Comparison of ENCODE assay signal across 3 cellular contexts in genomic region chr1:23084880-23085279, GRCh38.
TF ChIP-seq lines count a peak whose summit lies in the region.

No MANE protein-coding gene starts in this region.

TF ChIP-seq in A549, 52 proteins besides CTCF, POLR2A, EP300 and RAD21 (continued from another document):
- TF ChIP-seq HEYL (CRISPR knock-in tag; IDR thresholded peaks at IDR 0.05), result no peak

TF ChIP-seq in HEK293, 187 proteins besides CTCF, POLR2A, EP300 and RAD21 (continued from another document):
- TF ChIP-seq, protein P1, sequence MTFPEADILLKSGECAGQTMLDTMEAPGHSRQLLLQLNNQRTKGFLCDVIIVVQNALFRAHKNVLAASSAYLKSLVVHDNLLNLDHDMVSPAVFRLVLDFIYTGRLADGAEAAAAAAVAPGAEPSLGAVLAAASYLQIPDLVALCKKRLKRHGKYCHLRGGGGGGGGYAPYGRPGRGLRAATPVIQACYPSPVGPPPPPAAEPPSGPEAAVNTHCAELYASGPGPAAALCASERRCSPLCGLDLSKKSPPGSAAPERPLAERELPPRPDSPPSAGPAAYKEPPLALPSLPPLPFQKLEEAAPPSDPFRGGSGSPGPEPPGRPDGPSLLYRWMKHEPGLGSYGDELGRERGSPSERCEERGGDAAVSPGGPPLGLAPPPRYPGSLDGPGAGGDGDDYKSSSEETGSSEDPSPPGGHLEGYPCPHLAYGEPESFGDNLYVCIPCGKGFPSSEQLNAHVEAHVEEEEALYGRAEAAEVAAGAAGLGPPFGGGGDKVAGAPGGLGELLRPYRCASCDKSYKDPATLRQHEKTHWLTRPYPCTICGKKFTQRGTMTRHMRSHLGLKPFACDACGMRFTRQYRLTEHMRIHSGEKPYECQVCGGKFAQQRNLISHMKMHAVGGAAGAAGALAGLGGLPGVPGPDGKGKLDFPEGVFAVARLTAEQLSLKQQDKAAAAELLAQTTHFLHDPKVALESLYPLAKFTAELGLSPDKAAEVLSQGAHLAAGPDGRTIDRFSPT (tag by site-specific recombination; IDR thresholded peaks at IDR 0.05), result no peak
- no peak for TF ChIP-seq ZNF302 (tag by site-specific recombination; IDR thresholded peaks at IDR 0.05; ENCODE audit: low read depth)
- TF ChIP-seq SCRT2 (tag by site-specific recombination; IDR thresholded peaks at IDR 0.05), result peak; percentile 58; the same call in 1 of the 2 replicates
- peak; percentile 65; the same call in 1 of the 2 replicates for TF ChIP-seq SCRT1 (tag by site-specific recombination; IDR thresholded peaks at IDR 0.05; ENCODE audit: borderline replicate concordance)
- TF ChIP-seq ATF2 (tag by site-specific recombination; IDR thresholded peaks at IDR 0.05; ENCODE audit: low read depth), result no peak

TF ChIP-seq in endothelial cell of umbilical vein, 7 proteins besides CTCF, POLR2A, EP300 and RAD21 (continued from another document):
- TF ChIP-seq MAX (IDR thresholded peaks at IDR 0.05; ENCODE audit: insufficient read depth, insufficient read length), result no peak
- no peak for TF ChIP-seq EZH2 (IDR thresholded peaks at IDR 0.05; ENCODE audit: borderline replicate concordance, low read depth, low read length, severe bottlenecking)
